Comparison of ENCODE assay signal across 27 cellular contexts in genomic region chr7:81598951-81599350, GRCh38.
"Had no signal": no experiment of that assay in that cellular context is flagged by ENCODE, and none has a peak within 500 bp of the region (broad histone marks: within the 10 kb centered on the region; RNA-seq: fewer than 3 reads in every experiment).

No MANE protein-coding gene starts in this region.

- DNase-seq: activated B cell treated with CpG ODN at 0.5 μM for 24 hours; activated CD4-positive, alpha-beta T cell treated with anti-CD3 and anti-CD28 coated beads for 48 hours; activated CD4-positive, alpha-beta T cell treated with anti-CD3 and anti-CD28 coated beads, Interleukin-2, amount 50 U/mL, for 1 hour; activated CD4-positive, alpha-beta T cell treated with anti-CD3 and anti-CD28 coated beads, Interleukin-2, amount 50 U/mL, for 48 hours; activated CD8-positive, alpha-beta memory T cell treated with anti-CD3 and anti-CD28 coated beads for 24 hours; activated CD8-positive, alpha-beta T cell treated with anti-CD3 and anti-CD28 coated beads for 36 hours; activated effector memory CD4-positive, alpha-beta T cell treated with Interleukin-2 at 50 U/mL for 16 hours; activated gamma-delta T cell treated with Interleukin-2 at 50 U/mL for 16 hours; activated naive CD4-positive, alpha-beta T cell treated with anti-CD3 and anti-CD28 coated beads, Interleukin-2, amount 50 U/mL, for 16 hours; activated naive CD4-positive, alpha-beta T cell treated with Interleukin-2 at 50 U/mL for 16 hours; activated T-cell treated with anti-CD3 and anti-CD28 coated beads, Interleukin-2, amount 50 U/mL, for 4 hours; amniotic stem cell; anterior cingulate cortex; central memory CD4-positive, alpha-beta T cell; cerebellar nuclear complex; colonic mucosa; dorsolateral prefrontal cortex; effector memory CD4-positive, alpha-beta T cell; endodermal cell; foreskin fibroblast; head of caudate nucleus; hippocampal formation; T1000; WERI-Rb-1 had no signal

- H3K27ac ChIP-seq: colonic mucosa, dorsolateral prefrontal cortex, WERI-Rb-1 had no signal

- H3K36me3 ChIP-seq: colonic mucosa, WERI-Rb-1 had no signal

- ATAC-seq: activated CD4-positive, CD25-positive, alpha-beta regulatory T cell treated with anti-CD3 and anti-CD28 coated beads, Interleukin-2, amount 50 U/mL, for 24 hours; activated CD8-positive, alpha-beta T cell treated with anti-CD3 and anti-CD28 coated beads for 36 hours; activated T-cell treated with anti-CD3 and anti-CD28 coated beads, Interleukin-2, amount 50 U/mL, for 4 hours; activated T-helper 17 cell treated with anti-CD3 and anti-CD28 coated beads, Interleukin-2, amount 50 U/mL, for 72 hours; esophagus mucosa had no signal

- H3K9me3 ChIP-seq: colonic mucosa had no signal

- H3K4me1 ChIP-seq: colonic mucosa had no signal

- H3K27me3 ChIP-seq: colonic mucosa, dorsolateral prefrontal cortex had no signal

- H3K4me3 ChIP-seq: colonic mucosa, dorsolateral prefrontal cortex had no signal
